Comparison of ENCODE assay signal across 1 cellular context in genomic region chr2:101831351-101831865, GRCh38.
TF ChIP-seq lines count a peak whose summit lies in the region.

No MANE protein-coding gene starts in this region.

TF ChIP-seq in HepG2, 621 proteins besides CTCF, POLR2A, EP300 and RAD21 (continued from another document and continues in another):
- TF ChIP-seq, protein P1, sequence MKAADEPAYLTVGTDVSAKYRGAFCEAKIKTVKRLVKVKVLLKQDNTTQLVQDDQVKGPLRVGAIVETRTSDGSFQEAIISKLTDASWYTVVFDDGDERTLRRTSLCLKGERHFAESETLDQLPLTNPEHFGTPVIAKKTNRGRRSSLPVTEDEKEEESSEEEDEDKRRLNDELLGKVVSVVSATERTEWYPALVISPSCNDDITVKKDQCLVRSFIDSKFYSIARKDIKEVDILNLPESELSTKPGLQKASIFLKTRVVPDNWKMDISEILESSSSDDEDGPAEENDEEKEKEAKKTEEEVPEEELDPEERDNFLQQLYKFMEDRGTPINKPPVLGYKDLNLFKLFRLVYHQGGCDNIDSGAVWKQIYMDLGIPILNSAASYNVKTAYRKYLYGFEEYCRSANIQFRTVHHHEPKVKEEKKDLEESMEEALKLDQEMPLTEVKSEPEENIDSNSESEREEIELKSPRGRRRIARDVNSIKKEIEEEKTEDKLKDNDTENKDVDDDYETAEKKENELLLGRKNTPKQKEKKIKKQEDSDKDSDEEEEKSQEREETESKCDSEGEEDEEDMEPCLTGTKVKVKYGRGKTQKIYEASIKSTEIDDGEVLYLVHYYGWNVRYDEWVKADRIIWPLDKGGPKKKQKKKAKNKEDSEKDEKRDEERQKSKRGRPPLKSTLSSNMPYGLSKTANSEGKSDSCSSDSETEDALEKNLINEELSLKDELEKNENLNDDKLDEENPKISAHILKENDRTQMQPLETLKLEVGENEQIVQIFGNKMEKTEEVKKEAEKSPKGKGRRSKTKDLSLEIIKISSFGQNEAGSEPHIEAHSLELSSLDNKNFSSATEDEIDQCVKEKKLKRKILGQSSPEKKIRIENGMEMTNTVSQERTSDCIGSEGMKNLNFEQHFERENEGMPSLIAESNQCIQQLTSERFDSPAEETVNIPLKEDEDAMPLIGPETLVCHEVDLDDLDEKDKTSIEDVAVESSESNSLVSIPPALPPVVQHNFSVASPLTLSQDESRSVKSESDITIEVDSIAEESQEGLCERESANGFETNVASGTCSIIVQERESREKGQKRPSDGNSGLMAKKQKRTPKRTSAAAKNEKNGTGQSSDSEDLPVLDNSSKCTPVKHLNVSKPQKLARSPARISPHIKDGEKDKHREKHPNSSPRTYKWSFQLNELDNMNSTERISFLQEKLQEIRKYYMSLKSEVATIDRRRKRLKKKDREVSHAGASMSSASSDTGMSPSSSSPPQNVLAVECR (CRISPR knock-in tag; IDR thresholded peaks at IDR 0.05; ENCODE audit: borderline replicate concordance): 0 out of 2 replicates have a peak, but pooled peaks have one; percentile 33
- TF ChIP-seq FOSL1 (CRISPR knock-in tag; IDR thresholded peaks at IDR 0.05; ENCODE audit: borderline replicate concordance) (no peak), ZNF773 (CRISPR knock-in tag; IDR thresholded peaks at IDR 0.05; ENCODE audit: borderline replicate concordance) (no peak), JDP2 (CRISPR knock-in tag; IDR thresholded peaks at IDR 0.05; ENCODE audit: borderline replicate concordance) (no peak), ZNF34 (CRISPR knock-in tag; IDR thresholded peaks at IDR 0.05; ENCODE audit: borderline replicate concordance) (no peak), ZMAT3 (CRISPR knock-in tag; conservative IDR thresholded peaks at IDR 0.05) (no peak), PAXIP1 (CRISPR knock-in tag; conservative IDR thresholded peaks at IDR 0.05) (0 out of 2 replicates have a peak, but pooled peaks have one; percentile 7), NR2C2 (CRISPR knock-in tag; IDR thresholded peaks at IDR 0.05; ENCODE audit: borderline replicate concordance) (no peak), SAFB2 (CRISPR knock-in tag; IDR thresholded peaks at IDR 0.05; ENCODE audit: borderline replicate concordance, low read depth) (no peak), NFRKB (IDR thresholded peaks at IDR 0.05) (no peak), ELF4 (CRISPR knock-in tag; IDR thresholded peaks at IDR 0.05; ENCODE audit: borderline replicate concordance) (no peak), KDM2A (CRISPR knock-in tag; IDR thresholded peaks at IDR 0.05; ENCODE audit: borderline replicate concordance, low read depth) (peak; percentile 61; the same call in 1 of the 2 replicates), ATM (IDR thresholded peaks at IDR 0.05; ENCODE audit: borderline replicate concordance) (no peak), ZNF616 (CRISPR knock-in tag; IDR thresholded peaks at IDR 0.05; ENCODE audit: low read depth) (no peak), KIAA2018 (CRISPR knock-in tag; IDR thresholded peaks at IDR 0.05; ENCODE audit: borderline replicate concordance) (no peak), ZFP82 (CRISPR knock-in tag; IDR thresholded peaks at IDR 0.05; ENCODE audit: borderline replicate concordance) (no peak), ATAD3A (CRISPR knock-in tag; IDR thresholded peaks at IDR 0.05) (no peak), E2F1 (CRISPR knock-in tag; IDR thresholded peaks at IDR 0.05) (no peak), CBFB (CRISPR knock-in tag; IDR thresholded peaks at IDR 0.05) (0 out of 2 replicates have a peak, but pooled peaks have one; percentile 39), ZNF75D (CRISPR knock-in tag; IDR thresholded peaks at IDR 0.05; ENCODE audit: borderline replicate concordance) (no peak), ZBTB33 (CRISPR knock-in tag; IDR thresholded peaks at IDR 0.05) (no peak), MYNN (CRISPR knock-in tag; IDR thresholded peaks at IDR 0.05; ENCODE audit: low read depth) (no peak), RORA (CRISPR knock-in tag; IDR thresholded peaks at IDR 0.05) (no peak), XRCC5 (optimal IDR thresholded peaks at IDR 0.05; ENCODE audit: low read length) (peak; percentile 35), SRY (CRISPR knock-in tag; IDR thresholded peaks at IDR 0.05) (no peak), KMT2A (CRISPR knock-in tag; IDR thresholded peaks at IDR 0.05) (peak; percentile 73; the same call in 1 of the 2 replicates), FIP1L1 (IDR thresholded peaks at IDR 0.05; ENCODE audit: borderline replicate concordance, insufficient read depth, low read depth, low read length) (no peak), ZNF598 (CRISPR knock-in tag; IDR thresholded peaks at IDR 0.05; ENCODE audit: borderline replicate concordance) (no peak)
- TF ChIP-seq, protein P2, sequence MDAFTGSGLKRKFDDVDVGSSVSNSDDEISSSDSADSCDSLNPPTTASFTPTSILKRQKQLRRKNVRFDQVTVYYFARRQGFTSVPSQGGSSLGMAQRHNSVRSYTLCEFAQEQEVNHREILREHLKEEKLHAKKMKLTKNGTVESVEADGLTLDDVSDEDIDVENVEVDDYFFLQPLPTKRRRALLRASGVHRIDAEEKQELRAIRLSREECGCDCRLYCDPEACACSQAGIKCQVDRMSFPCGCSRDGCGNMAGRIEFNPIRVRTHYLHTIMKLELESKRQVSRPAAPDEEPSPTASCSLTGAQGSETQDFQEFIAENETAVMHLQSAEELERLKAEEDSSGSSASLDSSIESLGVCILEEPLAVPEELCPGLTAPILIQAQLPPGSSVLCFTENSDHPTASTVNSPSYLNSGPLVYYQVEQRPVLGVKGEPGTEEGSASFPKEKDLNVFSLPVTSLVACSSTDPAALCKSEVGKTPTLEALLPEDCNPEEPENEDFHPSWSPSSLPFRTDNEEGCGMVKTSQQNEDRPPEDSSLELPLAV (CRISPR knock-in tag; conservative IDR thresholded peaks at IDR 0.05; ENCODE audit: low read depth): no peak
- TF ChIP-seq, protein P3, sequence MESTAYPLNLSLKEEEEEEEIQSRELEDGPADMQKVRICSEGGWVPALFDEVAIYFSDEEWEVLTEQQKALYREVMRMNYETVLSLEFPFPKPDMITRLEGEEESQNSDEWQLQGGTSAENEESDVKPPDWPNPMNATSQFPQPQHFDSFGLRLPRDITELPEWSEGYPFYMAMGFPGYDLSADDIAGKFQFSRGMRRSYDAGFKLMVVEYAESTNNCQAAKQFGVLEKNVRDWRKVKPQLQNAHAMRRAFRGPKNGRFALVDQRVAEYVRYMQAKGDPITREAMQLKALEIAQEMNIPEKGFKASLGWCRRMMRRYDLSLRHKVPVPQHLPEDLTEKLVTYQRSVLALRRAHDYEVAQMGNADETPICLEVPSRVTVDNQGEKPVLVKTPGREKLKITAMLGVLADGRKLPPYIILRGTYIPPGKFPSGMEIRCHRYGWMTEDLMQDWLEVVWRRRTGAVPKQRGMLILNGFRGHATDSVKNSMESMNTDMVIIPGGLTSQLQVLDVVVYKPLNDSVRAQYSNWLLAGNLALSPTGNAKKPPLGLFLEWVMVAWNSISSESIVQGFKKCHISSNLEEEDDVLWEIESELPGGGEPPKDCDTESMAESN (CRISPR knock-in tag; conservative IDR thresholded peaks at IDR 0.05): 0 out of 2 replicates have a peak, but pooled peaks have one; percentile 34
- TF ChIP-seq, protein P4, sequence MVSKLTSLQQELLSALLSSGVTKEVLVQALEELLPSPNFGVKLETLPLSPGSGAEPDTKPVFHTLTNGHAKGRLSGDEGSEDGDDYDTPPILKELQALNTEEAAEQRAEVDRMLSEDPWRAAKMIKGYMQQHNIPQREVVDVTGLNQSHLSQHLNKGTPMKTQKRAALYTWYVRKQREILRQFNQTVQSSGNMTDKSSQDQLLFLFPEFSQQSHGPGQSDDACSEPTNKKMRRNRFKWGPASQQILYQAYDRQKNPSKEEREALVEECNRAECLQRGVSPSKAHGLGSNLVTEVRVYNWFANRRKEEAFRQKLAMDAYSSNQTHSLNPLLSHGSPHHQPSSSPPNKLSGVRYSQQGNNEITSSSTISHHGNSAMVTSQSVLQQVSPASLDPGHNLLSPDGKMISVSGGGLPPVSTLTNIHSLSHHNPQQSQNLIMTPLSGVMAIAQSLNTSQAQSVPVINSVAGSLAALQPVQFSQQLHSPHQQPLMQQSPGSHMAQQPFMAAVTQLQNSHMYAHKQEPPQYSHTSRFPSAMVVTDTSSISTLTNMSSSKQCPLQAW (CRISPR knock-in tag; IDR thresholded peaks at IDR 0.05): peak; percentile 81
